ENCODE assay signal across 17 cellular contexts in the genomic region with DNA sequence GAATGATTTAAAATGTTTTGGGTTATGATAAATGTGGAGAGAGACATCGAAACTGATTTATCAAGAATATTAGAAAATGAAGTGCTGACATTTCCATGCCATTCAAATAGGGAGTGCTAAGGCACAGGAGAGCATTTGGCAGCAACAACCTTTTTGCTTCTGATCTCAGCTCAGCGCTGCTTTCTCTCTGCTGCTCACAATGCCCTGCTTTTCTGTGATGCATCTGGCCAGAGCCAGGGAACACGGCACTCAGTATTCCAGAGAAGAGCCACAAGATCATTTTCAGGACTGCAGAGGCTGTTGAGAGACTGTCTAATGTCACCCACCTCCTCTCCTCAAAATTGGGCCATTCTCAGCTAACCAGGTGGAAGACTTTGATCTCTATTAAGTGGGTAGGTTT. TPM values are rescaled to one million over a fixed set of nuclear protein-coding genes. Genes with fewer than 3 reads are reported as not detected.
DNase-seq lines count a peak whose midpoint lies in the region; ATAC-seq and TF ChIP-seq lines count a peak whose summit lies in the region.
"Had no signal": no experiment of that assay in that cellular context is flagged by ENCODE, and none has a peak within 500 bp of the region (broad histone marks: within the 10 kb centered on the region; RNA-seq: fewer than 3 reads in every experiment).

No MANE protein-coding gene starts in this region.

- no peaks in the 10 kb centered on the region for H3K27me3 Mint-ChIP-seq in brain
- H3K27me3 Mint-ChIP-seq in stimulated activated naive CD8-positive, alpha-beta T cell treated with anti-CD3 and anti-CD28 coated beads, Interleukin-15, amount 100 ng/mL, for 72 hours: no peaks in the 10 kb centered on the region
- H3K27me3 Mint-ChIP-seq: CD4-positive, alpha-beta memory T cell had no signal

- no peak for TF ChIP-seq CTCF in brain (conservative IDR thresholded peaks at IDR 0.05)

- H3K27ac Mint-ChIP-seq in brain: peak overlapping the region in 4 of 5 experiments; percentile 46 to 76 (median 70)
- H3K27ac Mint-ChIP-seq in stimulated activated naive CD8-positive, alpha-beta T cell treated with anti-CD3 and anti-CD28 coated beads, Interleukin-15, amount 100 ng/mL, for 72 hours: no peak overlapping the region
- H3K27ac Mint-ChIP-seq: GM23338 had no signal

- no peak overlapping the region for H3K4me3 Mint-ChIP-seq in brain
- no peak overlapping the region for H3K4me3 Mint-ChIP-seq in stimulated activated naive CD8-positive, alpha-beta T cell treated with anti-CD3 and anti-CD28 coated beads, Interleukin-15, amount 100 ng/mL, for 72 hours
- H3K4me3 Mint-ChIP-seq: CD4-positive, alpha-beta memory T cell; GM23338 had no signal

- H3K4me1 Mint-ChIP-seq in brain: peaks cover 20% of the 10 kb centered on the region
- H3K4me1 Mint-ChIP-seq in stimulated activated naive CD8-positive, alpha-beta T cell treated with anti-CD3 and anti-CD28 coated beads, Interleukin-15, amount 100 ng/mL, for 72 hours: no peaks in the 10 kb centered on the region
- H3K4me1 Mint-ChIP-seq: CD4-positive, alpha-beta memory T cell; GM23338 had no signal

- no peaks in the 10 kb centered on the region for H3K9me3 Mint-ChIP-seq in brain
- H3K9me3 Mint-ChIP-seq in stimulated activated naive CD8-positive, alpha-beta T cell treated with anti-CD3 and anti-CD28 coated beads, Interleukin-15, amount 100 ng/mL, for 72 hours: no peaks in the 10 kb centered on the region
- H3K9me3 Mint-ChIP-seq: GM23338 had no signal

- DNase-seq in Ammon's horn (ENCODE audit: low spot score) (peak; percentile 77), inferior parietal cortex (ENCODE audit: extremely low spot score) (peak; percentile 32), pons (ENCODE audit: low spot score) (peak; percentile 85), AG08395 (ENCODE audit: low spot score) (no peak)
- DNase-seq in stimulated activated naive CD8-positive, alpha-beta T cell treated with anti-CD3 and anti-CD28 coated beads, Interleukin-15, amount 100 ng/mL, for 72 hours: no peak
- DNase-seq: ACHN; BE2C; CD4-positive, alpha-beta memory T cell; DMS79 treated with DMSO at 0.1 percent for 48 hours; EL; GDM1; H7 had no signal

- peaks cover 4% of the 10 kb centered on the region for H3K36me3 Mint-ChIP-seq in brain
- H3K36me3 Mint-ChIP-seq: CD4-positive, alpha-beta memory T cell had no signal

- no peak for ATAC-seq in stimulated activated naive CD8-positive, alpha-beta T cell treated with anti-CD3 and anti-CD28 coated beads, Interleukin-15, amount 100 ng/mL, for 72 hours
- ATAC-seq in HG03045 (IDR thresholded peaks at IDR 0.05; ENCODE audit: unreplicated experiment) (no peak), HG02798 (IDR thresholded peaks at IDR 0.05; ENCODE audit: poor library complexity, unreplicated experiment) (no peak)
- ATAC-seq: GM23338, HepG2 had no signal

RNA-seq across cellular contexts. Expression of a gene that starts 28.1 kb away (rescaled TPM):
- polyA plus RNA-seq in brain (ENCODE audit: insufficient read depth, low read depth, low replicate concordance): 7.7 TPM
- polyA plus RNA-seq: CD4-positive, alpha-beta memory T cell; HepG2 had no signal

Comparison
In these comparisons a context has a peak if more than half of its experiments do, and no peak if none do; other contexts are left out.
1. DNase-seq: peak in Ammon's horn (single experiment), inferior parietal cortex (single experiment) and pons (single experiment); none in stimulated activated naive CD8-positive, alpha-beta T cell treated with anti-CD3 and anti-CD28 coated beads, Interleukin-15, amount 100 ng/mL, for 72 hours (0 of 2) and AG08395 (single experiment).
2. H3K27ac Mint-ChIP-seq: peak in brain (4 of 5); none in stimulated activated naive CD8-positive, alpha-beta T cell treated with anti-CD3 and anti-CD28 coated beads, Interleukin-15, amount 100 ng/mL, for 72 hours (0 of 2).